ENCODE assay signal across 9 cellular contexts in genomic region chr17:67942810-67943209, GRCh38. TPM values are rescaled to one million over a fixed set of nuclear protein-coding genes. Genes with fewer than 3 reads are reported as not detected.
DNase-seq lines count a peak whose midpoint lies in the region; ATAC-seq and TF ChIP-seq lines count a peak whose summit lies in the region.
"Had no signal": no experiment of that assay in that cellular context is flagged by ENCODE, and none has a peak within 500 bp of the region (broad histone marks: within the 10 kb centered on the region; RNA-seq: fewer than 3 reads in every experiment).

No MANE protein-coding gene starts in this region.

- intact Hi-C loops in activated CD4-positive, alpha-beta T cell treated with anti-CD3 and anti-CD28 coated beads for 36 hours (cut with DNase I, micrococcal nuclease), result no loop called here

- H3K36me3 Mint-ChIP-seq in activated CD4-positive, alpha-beta T cell treated with anti-CD3 and anti-CD28 coated beads for 36 hours (ENCODE audit: low read depth), result peaks cover 40% of the 10 kb centered on the region
- H3K36me3 Mint-ChIP-seq in endodermal cell (ENCODE audit: low read depth), result peaks cover 84% of the 10 kb centered on the region

- peaks cover 96% of the 10 kb centered on the region for H3K36me3 ChIP-seq in endodermal cell (ENCODE audit: control insufficient read depth, insufficient read depth, low read length)
- peaks cover 32% of the 10 kb centered on the region for H3K36me3 ChIP-seq in smooth muscle cell (ENCODE audit: low read depth)

- peak; percentile 76 for TF ChIP-seq CTCF in endodermal cell (conservative IDR thresholded peaks at IDR 0.05)
- TF ChIP-seq CTCF in smooth muscle cell (IDR thresholded peaks at IDR 0.05; ENCODE audit: borderline replicate concordance, insufficient read depth, poor library complexity, severe bottlenecking), result peak; percentile 35

- no peaks in the 10 kb centered on the region for H3K27me3 Mint-ChIP-seq in activated CD4-positive, alpha-beta T cell treated with anti-CD3 and anti-CD28 coated beads for 36 hours
- no peaks in the 10 kb centered on the region for H3K27me3 Mint-ChIP-seq in endodermal cell (ENCODE audit: insufficient read depth)
- H3K27me3 Mint-ChIP-seq: CD4-positive, alpha-beta memory T cell had no signal

- H4K20me1 ChIP-seq in smooth muscle cell (ENCODE audit: low read depth), result no peaks in the 10 kb centered on the region

- H3K9me3 ChIP-seq in endodermal cell (ENCODE audit: control insufficient read depth, low read length) (no peaks in the 10 kb centered on the region), smooth muscle cell (replicated peaks; ENCODE audit: low read depth) (no peaks in the 10 kb centered on the region)

- H3K27ac ChIP-seq in endodermal cell (ENCODE audit: low read depth, low read length) (no peak overlapping the region), smooth muscle cell (ENCODE audit: low read depth) (no peak overlapping the region)

- CTCF ChIA-PET in activated CD4-positive, alpha-beta T cell treated with anti-CD3 and anti-CD28 coated beads for 36 hours (lab: Charles Lee), result interaction anchor here (0.6 to 2.3 kb wide), 16 partner anchors 9 to 520 kb away, joined by 3 to 9 read pairs (median 4); no protein-coding TSS in a partner anchor

- peak; percentile 36 for ATAC-seq in activated CD4-positive, alpha-beta T cell treated with anti-CD3 and anti-CD28 coated beads for 36 hours

- POLR2A ChIA-PET in activated CD4-positive, alpha-beta T cell treated with anti-CD3 and anti-CD28 coated beads for 36 hours (lab: Charles Lee), result no interaction called here

- H3K4me1 ChIP-seq in endodermal cell (ENCODE audit: control insufficient read depth, insufficient read depth, low read length) (no peaks in the 10 kb centered on the region), smooth muscle cell (ENCODE audit: low read depth) (no peaks in the 10 kb centered on the region)

- H3K4me2 ChIP-seq in smooth muscle cell, result no peak overlapping the region

- no peak overlapping the region for H3K9ac ChIP-seq in endodermal cell (ENCODE audit: extremely low read depth, low read length, poor library complexity, severe bottlenecking)
- no peak overlapping the region for H3K9ac ChIP-seq in smooth muscle cell (ENCODE audit: low read depth)

- H3K27ac Mint-ChIP-seq in activated CD4-positive, alpha-beta T cell treated with anti-CD3 and anti-CD28 coated beads for 36 hours, result no peak overlapping the region
- no peak overlapping the region for H3K27ac Mint-ChIP-seq in endodermal cell

- no peak overlapping the region for H3K4me3 ChIP-seq in endodermal cell (ENCODE audit: low read length)
- H3K4me3 ChIP-seq in smooth muscle cell, result no peak overlapping the region

- H2AFZ ChIP-seq in smooth muscle cell (ENCODE audit: low read depth), result no peak overlapping the region

- H3K4me3 Mint-ChIP-seq in activated CD4-positive, alpha-beta T cell treated with anti-CD3 and anti-CD28 coated beads for 36 hours, result no peak overlapping the region
- no peak overlapping the region for H3K4me3 Mint-ChIP-seq in endodermal cell
- H3K4me3 Mint-ChIP-seq: CD4-positive, alpha-beta memory T cell had no signal

- no peaks in the 10 kb centered on the region for H3K79me2 ChIP-seq in smooth muscle cell (ENCODE audit: low read depth)

- H3K9me3 Mint-ChIP-seq in activated CD4-positive, alpha-beta T cell treated with anti-CD3 and anti-CD28 coated beads for 36 hours (ENCODE audit: low read depth), result no peaks in the 10 kb centered on the region
- H3K9me3 Mint-ChIP-seq in endodermal cell, result no peaks in the 10 kb centered on the region
- H3K9me3 Mint-ChIP-seq: CD4-positive, alpha-beta memory T cell had no signal

- H3K27me3 ChIP-seq in endodermal cell (ENCODE audit: control insufficient read depth, insufficient read depth, low read length, poor library complexity, severe bottlenecking) (no peaks in the 10 kb centered on the region), smooth muscle cell (ENCODE audit: low read depth) (no peaks in the 10 kb centered on the region)

- DNase-seq in activated CD4-positive, alpha-beta T cell treated with anti-CD3 and anti-CD28 coated beads for 36 hours, result peak; percentile 23
- no peak for DNase-seq in activated CD4-positive, alpha-beta T cell treated with anti-CD3 and anti-CD28 coated beads for 48 hours
- DNase-seq in NCI-H2196 (lab: John Stamatoyannopoulos, UW; ENCODE audit: unreplicated experiment) (peak; percentile 17), endodermal cell (no peak), smooth muscle cell (lab: John Stamatoyannopoulos, UW; ENCODE audit: unreplicated experiment) (no peak), DMS79 treated with DMSO at 0.1 percent for 48 hours (lab: John Stamatoyannopoulos, UW) (no peak), NCI-H2029 treated with DMSO at 0.1 percent for 48 hours (lab: John Stamatoyannopoulos, UW) (no peak), retina (no peak)
- DNase-seq: CD4-positive, alpha-beta memory T cell had no signal

- H3K4me1 Mint-ChIP-seq in activated CD4-positive, alpha-beta T cell treated with anti-CD3 and anti-CD28 coated beads for 36 hours, result no peaks in the 10 kb centered on the region
- H3K4me1 Mint-ChIP-seq in endodermal cell, result no peaks in the 10 kb centered on the region

- no peaks in the 10 kb centered on the region for H3F3A ChIP-seq in smooth muscle cell (ENCODE audit: low read depth)

- 93 to 100% methylated on average over 1 to 3 of the region's 3 CpGs for WGBS in endodermal cell (ENCODE audit: insufficient coverage in 1 of 2, insufficient read length in 1 of 2), 2 experiments
- WGBS in smooth muscle cell (ENCODE audit: low lambda C conversion rate), result 93% methylated on average over 3 of the region's 3 CpGs

RNA-seq across cellular contexts. Expression of gene C17orf58, which starts 53.5 kb away (rescaled TPM):
- 10 to 100 TPM; 19.4 to 23.7 TPM for total RNA-seq in activated CD4-positive, alpha-beta T cell treated with anti-CD3 and anti-CD28 coated beads for 36 hours
- total RNA-seq in endodermal cell (10 to 100 TPM; 14.0 to 14.1 TPM), smooth muscle cell (4.9 and 8.9 TPM in 2 replicates)
- polyA plus RNA-seq in endodermal cell (2013, experiment 1 of 2), result 24.2 TPM
- 20.7 TPM for polyA plus RNA-seq in endodermal cell (2013, experiment 2 of 2)
- polyA plus RNA-seq in smooth muscle cell, result 8.0 and 10.5 TPM in 2 replicates

Comparison
In these comparisons a context has a peak if more than half of its experiments do, and no peak if none do; other contexts are left out.
1. DNase-seq: peak in activated CD4-positive, alpha-beta T cell treated with anti-CD3 and anti-CD28 coated beads for 36 hours (single experiment) and NCI-H2196 (single experiment); none in activated CD4-positive, alpha-beta T cell treated with anti-CD3 and anti-CD28 coated beads for 48 hours (single experiment), endodermal cell (single experiment), smooth muscle cell (single experiment), DMS79 treated with DMSO at 0.1 percent for 48 hours (single experiment), NCI-H2029 treated with DMSO at 0.1 percent for 48 hours (single experiment) and retina (single experiment).